In genomic region chr1:47731730-47732129, GRCh38 we compare ENCODE assay signal across 1 cellular context.
TF ChIP-seq lines count a peak whose summit lies in the region.

No MANE protein-coding gene starts in this region.

TF ChIP-seq in HEK293, 187 proteins besides CTCF, POLR2A, EP300 and RAD21 (continued from another document):
- TF ChIP-seq ZNF18 (tag by site-specific recombination; IDR thresholded peaks at IDR 0.05): no peak
